ENCODE assay signal across 12 cellular contexts in the genomic region with DNA sequence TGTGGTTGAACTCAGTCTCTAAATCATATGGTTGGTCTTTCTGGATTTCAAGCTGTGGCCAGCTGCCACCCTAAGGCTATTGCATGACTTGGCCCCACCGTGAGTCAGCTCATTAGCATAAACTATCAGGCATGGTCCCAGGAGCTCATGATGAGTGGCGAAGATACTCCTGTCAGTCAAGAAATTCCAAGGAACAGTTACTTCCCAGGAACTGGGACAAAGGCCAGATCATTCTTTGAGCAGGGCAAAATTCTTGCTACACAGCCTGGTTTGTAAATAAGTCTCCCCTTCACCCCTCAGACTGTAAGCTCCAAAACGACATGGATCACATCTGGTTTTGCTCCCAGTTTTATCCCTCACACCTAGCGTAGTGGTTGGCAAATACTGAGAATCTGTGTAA. TPM values are rescaled to one million over a fixed set of nuclear protein-coding genes. Genes with fewer than 3 reads are reported as not detected.
DNase-seq lines count a peak whose midpoint lies in the region; TF ChIP-seq lines count a peak whose summit lies in the region.
"Had no signal": no experiment of that assay in that cellular context is flagged by ENCODE, and none has a peak within 500 bp of the region (broad histone marks: within the 10 kb centered on the region; RNA-seq: fewer than 3 reads in every experiment).

No MANE protein-coding gene starts in this region.

- in situ Hi-C loops in brain microvascular endothelial cell (cut with HindIII; ENCODE audit: low pct_ligation_motif_present, low sequenced_read_pairs): no loop called here
- in situ Hi-C loops in transverse colon (cut with MboI; ENCODE audit: low pct_ligation_motif_present in 1 of 4, low pct_unique_long_range_greater_than_20kb in 1 of 4, low sequenced_read_pairs in 3 of 4): loop anchor here in 2 of 4 donors (10.0 to 25.0 kb wide), 2 partner anchors 101 to 109 kb away; no protein-coding TSS in a partner anchor

- H3K27ac ChIP-seq in brain microvascular endothelial cell (no peak overlapping the region), transverse colon (no peak overlapping the region)
- H3K27ac ChIP-seq: ascending aorta, esophagus muscularis mucosa, psoas muscle had no signal

- no peaks in the 10 kb centered on the region for H3K4me1 ChIP-seq in transverse colon
- H3K4me1 ChIP-seq: ascending aorta, psoas muscle had no signal

- H3K36me3 ChIP-seq in brain microvascular endothelial cell (replicated peaks): no peaks in the 10 kb centered on the region
- no peaks in the 10 kb centered on the region for H3K36me3 ChIP-seq in kidney epithelial cell (ENCODE audit: control insufficient read depth, insufficient read depth, low read length)
- no peaks in the 10 kb centered on the region for H3K36me3 ChIP-seq in transverse colon
- H3K36me3 ChIP-seq: ascending aorta, esophagus muscularis mucosa had no signal

- H3K9me3 ChIP-seq in transverse colon: no peaks in the 10 kb centered on the region
- H3K9me3 ChIP-seq: ascending aorta, esophagus muscularis mucosa, psoas muscle had no signal

- intact Hi-C loops in transverse colon (cut with DNase I; ENCODE audit: low total_unique reads): no loop called here

- no peak for TF ChIP-seq CTCF in brain microvascular endothelial cell (IDR thresholded peaks at IDR 0.05; ENCODE audit: low read depth, low read length, missing control alignments)
- no peak for TF ChIP-seq CTCF in kidney epithelial cell (IDR thresholded peaks at IDR 0.05; ENCODE audit: insufficient read depth, low read length, poor library complexity, severe bottlenecking)
- TF ChIP-seq CTCF in transverse colon (IDR thresholded peaks at IDR 0.05): no peak

- no peak overlapping the region for H3K4me3 ChIP-seq in brain microvascular endothelial cell (ENCODE audit: low read depth, low read length)
- no peak overlapping the region for H3K4me3 ChIP-seq in kidney epithelial cell (ENCODE audit: low read depth, low read length)
- no peak overlapping the region for H3K4me3 ChIP-seq in transverse colon
- H3K4me3 ChIP-seq: ascending aorta, esophagus muscularis mucosa, psoas muscle had no signal

- TF ChIP-seq POLR2A in transverse colon (IDR thresholded peaks at IDR 0.05): no peak

- DNase-seq in DMS 273 (lab: John Stamatoyannopoulos, UW; ENCODE audit: unreplicated experiment) (peak; percentile 64), LoVo (ENCODE audit: low spot score) (peak; percentile 17), brain microvascular endothelial cell (peak; percentile 41), kidney epithelial cell (ENCODE audit: low read depth) (peak; percentile 41), globus pallidus (ENCODE audit: low spot score) (no peak), transverse colon (no peak)
- no peak for DNase-seq in activated CD8-positive, alpha-beta memory T cell treated with anti-CD3 and anti-CD28 coated beads, Interleukin-2, amount 50 U/mL, for 48 hours
- no peak for DNase-seq in activated CD8-positive, alpha-beta memory T cell treated with anti-CD3 and anti-CD28 coated beads, Interleukin-2, amount 50 U/mL, for 4 hours
- DNase-seq: NCI-H1694 treated with DMSO at 0.1 percent for 48 hours, psoas muscle had no signal

- no peak for TF ChIP-seq EP300 in transverse colon (IDR thresholded peaks at IDR 0.05; ENCODE audit: low read depth)

- H3K27me3 ChIP-seq in brain microvascular endothelial cell (replicated peaks) (no peaks in the 10 kb centered on the region), kidney epithelial cell (ENCODE audit: control insufficient read depth, insufficient read depth, low read length) (no peaks in the 10 kb centered on the region), transverse colon (no peaks in the 10 kb centered on the region)
- H3K27me3 ChIP-seq: ascending aorta, esophagus muscularis mucosa had no signal

- WGBS in transverse colon (ENCODE audit: low coverage in 1 of 2), 2 donors: 52 to 66% methylated on average over 2 to 4 of the region's 4 CpGs

RNA-seq across cellular contexts. Expression of a gene that starts 33.0 kb away (rescaled TPM):
- total RNA-seq in kidney epithelial cell (5.7 and 6.6 TPM in 2 replicates), transverse colon (1 to 10 TPM in 3 of 4 donors, under 1 TPM in 1; 0.75 to 9.8 (median 3.6) TPM)

RNA-seq across cellular contexts. Expression of a gene that starts 58.6 kb away (rescaled TPM):
- total RNA-seq in kidney epithelial cell: 2.7 and 2.8 TPM in 2 replicates
- under 1 TPM in 2 of 4 donors, not detected in 2; 0.55 to 0.79 TPM for total RNA-seq in transverse colon

Comparison
In these comparisons a context has a peak if more than half of its experiments do, and no peak if none do; other contexts are left out.
1. DNase-seq: peak in DMS 273 (single experiment), LoVo (single experiment), brain microvascular endothelial cell (single experiment) and kidney epithelial cell (single experiment); none in globus pallidus (single experiment), activated CD8-positive, alpha-beta memory T cell treated with anti-CD3 and anti-CD28 coated beads, Interleukin-2, amount 50 U/mL, for 48 hours (single experiment), transverse colon (single experiment) and activated CD8-positive, alpha-beta memory T cell treated with anti-CD3 and anti-CD28 coated beads, Interleukin-2, amount 50 U/mL, for 4 hours (single experiment).